In genomic region chr5:138874771-138875628, GRCh38 we compare ENCODE assay signal across 8 cellular contexts. TPM values are rescaled to one million over a fixed set of nuclear protein-coding genes. Genes with fewer than 3 reads are reported as not detected.
DNase-seq lines count a peak whose midpoint lies in the region; ATAC-seq and TF ChIP-seq lines count a peak whose summit lies in the region.

Gene LRRTM2, minus strand, starts transcription at chr5:138875335. Its CDS starts 424 bp downstream, at chr5:138874911.

- H3K4me1 ChIP-seq in muscle layer of duodenum (ENCODE audit: control insufficient read depth in 1 of 2, insufficient read depth in 2 of 2, low read length in 2 of 2) (peaks cover 6 to 40% of the 10 kb centered on the region in 2 donors), HAP-1 (peaks cover 35% of the 10 kb centered on the region)

- POLR2A ChIA-PET in AG04449 (lab: Yijun Ruan, JAX), result interaction anchor here (0.7 kb wide), 1 partner anchor 19 kb away, joined by 3 read pairs; no protein-coding TSS in a partner anchor

- peak; percentile 70 for DNase-seq in AG04449 (ENCODE audit: low read depth, low spot score)
- DNase-seq in NCI-H1092 (lab: John Stamatoyannopoulos, UW), result peak; percentile 34
- DNase-seq in dermis microvascular lymphatic vessel endothelial cell (ENCODE audit: low read depth in 2 of 2), result peak; percentile 68 to 92
- no peak for DNase-seq in HAP-1 (ENCODE audit: low spot score in 2 of 2)
- no peak for DNase-seq in AML-193 (lab: John Stamatoyannopoulos, UW)
- DNase-seq in KG1 (lab: John Stamatoyannopoulos, UW), result no peak

- H3K4me3 ChIP-seq in AG04449 (ENCODE audit: low read depth, low read length) (peak within 1 kb of the TSS; percentile 53), muscle layer of duodenum (ENCODE audit: low read depth in 1 of 2, low read length in 2 of 2) (peak within 1 kb of the TSS; percentile 41), HAP-1 (no peak within 1 kb of the TSS)

- CTCF ChIA-PET in AG04449 (lab: Yijun Ruan, JAX), result interaction anchor here (0.5 to 1.9 kb wide), 8 partner anchors 11 to 283 kb away, joined by 3 to 4 read pairs (median 3); no protein-coding TSS in a partner anchor

- ATAC-seq in GM21723 (IDR thresholded peaks at IDR 0.05; ENCODE audit: unreplicated experiment), result no peak

- H3K9me3 ChIP-seq in muscle layer of duodenum (ENCODE audit: control insufficient read depth in 1 of 2, low read length in 2 of 2) (no peaks in the 10 kb centered on the region), HAP-1 (no peaks in the 10 kb centered on the region)

- H3K27ac ChIP-seq in muscle layer of duodenum (ENCODE audit: low read length), result peak within 1 kb of the TSS; percentile 40

- H3K36me3 ChIP-seq in muscle layer of duodenum (ENCODE audit: control insufficient read depth in 1 of 2, insufficient read depth in 2 of 2, low read length in 2 of 2) (no peaks in the 10 kb centered on the region), HAP-1 (replicated peaks) (no peaks in the 10 kb centered on the region)

- no peak for TF ChIP-seq CTCF in AG04449 (IDR thresholded peaks at IDR 0.05; ENCODE audit: insufficient read depth, low read length, missing control alignments)

- H3K27me3 ChIP-seq in muscle layer of duodenum (ENCODE audit: low read depth, low read length) (no peaks in the 10 kb centered on the region), HAP-1 (ENCODE audit: low read depth) (no peaks in the 10 kb centered on the region)

- in situ Hi-C loops in HAP-1 (cut with MboI; ENCODE audit: low sequenced_read_pairs), result no loop called here

RNA-seq across cellular contexts. Expression of gene LRRTM2, which starts in this region (rescaled TPM):
- 1.4 and 1.5 TPM in 2 replicates for total RNA-seq in dermis microvascular lymphatic vessel endothelial cell

Comparison
In these comparisons a context has a peak if more than half of its experiments do, and no peak if none do; other contexts are left out.
1. DNase-seq: peak in AG04449 (single experiment), NCI-H1092 (single experiment) and dermis microvascular lymphatic vessel endothelial cell (2 of 2); none in HAP-1 (0 of 2), AML-193 (0 of 2) and KG1 (single experiment).